20 cellular contexts compared by ENCODE assay signal in genomic region chr15:55827965-55828364, GRCh38.
"Had no signal": no experiment of that assay in that cellular context is flagged by ENCODE, and none has a peak within 500 bp of the region (broad histone marks: within the 10 kb centered on the region; RNA-seq: fewer than 3 reads in every experiment).

No MANE protein-coding gene starts in this region.

- FAIRE-seq: HTR-8/SVneo, RCC 7860 had no signal

- H3K4me2 ChIP-seq: SK-N-SH had no signal

- H3K9ac ChIP-seq: SK-N-SH had no signal

- H3K9me3 ChIP-seq: SK-N-SH had no signal

- DNase-seq: KBM-7, MV-4-11, NCI-H1105 treated with DMSO at 0.1 percent for 48 hours, NCI-H1417 treated with DMSO at 0.1 percent for 48 hours, NCI-H146, NCI-H1694 treated with DMSO at 0.1 percent for 48 hours, NCI-H1930, NCI-H2081, NCI-H2107, NCI-H226, NCI-H446, NCI-H510A, NCI-H524 treated with DMSO at 0.1 percent for 48 hours, NCI-H774, Right ventricle myocardium superior, RPMI8226, SK-N-SH had no signal

- H3K27ac ChIP-seq: HL-60 had no signal
